Comparison of ENCODE assay signal across 2 cellular contexts in the genomic region with DNA sequence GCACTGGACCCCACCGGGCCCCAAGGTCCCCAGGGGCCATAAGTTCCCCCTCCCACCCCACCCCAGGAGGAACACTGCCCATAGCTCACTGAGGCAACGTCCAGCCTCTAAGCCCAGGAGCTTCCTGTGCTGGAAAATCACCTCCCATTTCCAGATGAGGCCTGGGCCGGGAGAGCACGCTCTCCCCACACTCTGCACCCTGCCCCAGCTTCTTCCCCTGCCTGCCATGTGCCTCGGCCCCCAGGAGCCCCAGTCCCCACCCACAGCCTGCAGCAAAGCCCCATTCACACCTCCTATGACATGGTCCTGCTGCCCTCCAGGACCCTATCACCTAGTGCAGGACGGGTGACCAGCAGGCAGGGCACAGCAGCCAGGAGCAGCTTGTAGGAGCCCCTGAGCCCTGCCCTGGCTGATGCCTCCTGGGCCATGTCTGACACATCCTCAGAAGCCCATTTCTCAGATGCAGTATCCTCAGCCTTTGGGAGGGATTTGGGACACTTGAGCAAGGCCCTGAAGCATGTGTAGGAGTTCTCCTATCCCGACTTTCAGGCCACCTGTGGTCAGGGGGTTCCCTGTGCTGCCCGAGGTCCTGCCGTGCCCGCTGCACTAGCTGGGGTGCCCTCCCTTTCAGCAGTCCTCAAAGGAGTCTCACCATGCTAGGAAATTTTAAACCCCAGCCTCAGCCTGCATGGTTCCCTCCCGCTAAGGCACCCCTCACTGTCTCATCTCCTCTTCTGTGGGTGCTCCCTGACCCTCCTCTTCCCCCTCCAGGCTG.
TF ChIP-seq lines count a peak whose summit lies in the region.

No MANE protein-coding gene starts in this region.

TF ChIP-seq in SK-N-SH treated with all-trans-retinoic acid at 6 μM for 48 hours, 23 proteins besides CTCF, POLR2A, EP300 and RAD21:
- TF ChIP-seq POU6F1 (CRISPR knock-in tag; IDR thresholded peaks at IDR 0.05; ENCODE audit: borderline replicate concordance, low read depth): no peak
- TF ChIP-seq ZFP3 (CRISPR knock-in tag; IDR thresholded peaks at IDR 0.05): peak; percentile 87

TF ChIP-seq in WTC11, 78 proteins besides CTCF, POLR2A, EP300 and RAD21 (continued from another document):
- TF ChIP-seq, protein P1, sequence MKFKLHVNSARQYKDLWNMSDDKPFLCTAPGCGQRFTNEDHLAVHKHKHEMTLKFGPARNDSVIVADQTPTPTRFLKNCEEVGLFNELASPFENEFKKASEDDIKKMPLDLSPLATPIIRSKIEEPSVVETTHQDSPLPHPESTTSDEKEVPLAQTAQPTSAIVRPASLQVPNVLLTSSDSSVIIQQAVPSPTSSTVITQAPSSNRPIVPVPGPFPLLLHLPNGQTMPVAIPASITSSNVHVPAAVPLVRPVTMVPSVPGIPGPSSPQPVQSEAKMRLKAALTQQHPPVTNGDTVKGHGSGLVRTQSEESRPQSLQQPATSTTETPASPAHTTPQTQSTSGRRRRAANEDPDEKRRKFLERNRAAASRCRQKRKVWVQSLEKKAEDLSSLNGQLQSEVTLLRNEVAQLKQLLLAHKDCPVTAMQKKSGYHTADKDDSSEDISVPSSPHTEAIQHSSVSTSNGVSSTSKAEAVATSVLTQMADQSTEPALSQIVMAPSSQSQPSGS (CRISPR knock-in tag; IDR thresholded peaks at IDR 0.05; ENCODE audit: borderline replicate concordance, low read depth): no peak
- TF ChIP-seq, protein P2, sequence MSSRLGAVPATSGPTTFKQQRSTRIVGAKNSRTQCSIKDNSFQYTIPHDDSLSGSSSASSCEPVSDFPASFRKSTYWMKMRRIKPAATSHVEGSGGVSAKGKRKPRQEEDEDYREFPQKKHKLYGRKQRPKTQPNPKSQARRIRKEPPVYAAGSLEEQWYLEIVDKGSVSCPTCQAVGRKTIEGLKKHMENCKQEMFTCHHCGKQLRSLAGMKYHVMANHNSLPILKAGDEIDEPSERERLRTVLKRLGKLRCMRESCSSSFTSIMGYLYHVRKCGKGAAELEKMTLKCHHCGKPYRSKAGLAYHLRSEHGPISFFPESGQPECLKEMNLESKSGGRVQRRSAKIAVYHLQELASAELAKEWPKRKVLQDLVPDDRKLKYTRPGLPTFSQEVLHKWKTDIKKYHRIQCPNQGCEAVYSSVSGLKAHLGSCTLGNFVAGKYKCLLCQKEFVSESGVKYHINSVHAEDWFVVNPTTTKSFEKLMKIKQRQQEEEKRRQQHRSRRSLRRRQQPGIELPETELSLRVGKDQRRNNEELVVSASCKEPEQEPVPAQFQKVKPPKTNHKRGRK (CRISPR knock-in tag; IDR thresholded peaks at IDR 0.05; ENCODE audit: borderline replicate concordance): no peak
- no peak for TF ChIP-seq GRHL2 (CRISPR knock-in tag; IDR thresholded peaks at IDR 0.05; ENCODE audit: insufficient replicate concordance, severe bottlenecking)
- no peak for TF ChIP-seq ESRRA (CRISPR knock-in tag; IDR thresholded peaks at IDR 0.05; ENCODE audit: borderline replicate concordance)
- TF ChIP-seq FOXP1 (CRISPR knock-in tag; IDR thresholded peaks at IDR 0.05; ENCODE audit: borderline replicate concordance): no peak
- TF ChIP-seq ZNF416 (CRISPR knock-in tag; IDR thresholded peaks at IDR 0.05): no peak
- no peak for TF ChIP-seq ELF4 (CRISPR knock-in tag; IDR thresholded peaks at IDR 0.05; ENCODE audit: low read depth)
- no peak for TF ChIP-seq ZNF671 (CRISPR knock-in tag; IDR thresholded peaks at IDR 0.05)
- no peak for TF ChIP-seq IRF1 (CRISPR knock-in tag; IDR thresholded peaks at IDR 0.05)
